Comparison of ENCODE assay signal across 1 cellular context in the genomic region with DNA sequence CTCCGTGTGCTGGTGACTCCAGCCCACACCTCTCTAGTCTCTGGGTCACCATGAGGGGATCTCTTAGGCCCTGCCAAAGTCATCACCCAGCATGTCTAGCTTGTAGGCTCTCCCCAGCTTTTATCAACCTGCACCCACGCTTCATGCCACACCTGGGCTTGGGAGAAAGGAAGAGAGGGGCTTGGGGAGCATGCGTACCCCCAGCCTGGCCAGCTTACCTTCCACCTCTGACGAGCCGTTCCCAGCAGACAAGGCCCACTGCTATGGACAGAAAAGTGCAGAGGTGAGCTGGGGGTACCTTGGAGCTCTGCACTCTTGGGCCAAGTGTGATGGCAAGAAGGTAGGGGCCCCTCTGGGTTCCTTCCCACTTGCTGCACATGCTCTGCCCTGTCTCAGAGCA.
TF ChIP-seq lines count a peak whose summit lies in the region.

No MANE protein-coding gene starts in this region.

TF ChIP-seq in endothelial cell of umbilical vein, 7 proteins besides CTCF, POLR2A, EP300 and RAD21:
- TF ChIP-seq MYC (IDR thresholded peaks at IDR 0.05; ENCODE audit: low read depth, low read length) = no peak
- no peak for TF ChIP-seq JUN (IDR thresholded peaks at IDR 0.05; ENCODE audit: borderline replicate concordance, insufficient read depth, insufficient read length, low read depth)
- TF ChIP-seq, protein P1, sequence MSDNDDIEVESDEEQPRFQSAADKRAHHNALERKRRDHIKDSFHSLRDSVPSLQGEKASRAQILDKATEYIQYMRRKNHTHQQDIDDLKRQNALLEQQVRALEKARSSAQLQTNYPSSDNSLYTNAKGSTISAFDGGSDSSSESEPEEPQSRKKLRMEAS (IDR thresholded peaks at IDR 0.05; ENCODE audit: insufficient read depth, insufficient read length) = no peak
- no peak for TF ChIP-seq FOS (IDR thresholded peaks at IDR 0.05; ENCODE audit: borderline replicate concordance, insufficient read depth, low read length)
- no peak for TF ChIP-seq POLR2AphosphoS5 (IDR thresholded peaks at IDR 0.05; ENCODE audit: insufficient read depth, low read depth, low read length)
- no peak for TF ChIP-seq EZH2 (IDR thresholded peaks at IDR 0.05; ENCODE audit: borderline replicate concordance, low read depth, low read length, severe bottlenecking)
- TF ChIP-seq GATA2 (IDR thresholded peaks at IDR 0.05; ENCODE audit: insufficient read depth, insufficient read length, low read depth, low read length) = no peak
